Comparison of ENCODE assay signal across 8 cellular contexts in genomic region chr1:30779294-30780071, GRCh38. TPM values are rescaled to one million over a fixed set of nuclear protein-coding genes. Genes with fewer than 3 reads are reported as not detected.
A peak's percentile ranks its signal among the peaks of the same experiment; 100 is the strongest.
DNase-seq lines count a peak whose midpoint lies in the region; ATAC-seq and TF ChIP-seq lines count a peak whose summit lies in the region.

No MANE protein-coding gene starts in this region.

- H2BK12ac ChIP-seq in trophoblast cell (ENCODE audit: low read length), result no peak overlapping the region

- H3K79me1 ChIP-seq in trophoblast cell (ENCODE audit: low read length), result no peaks in the 10 kb centered on the region

- no peak overlapping the region for H3K23ac ChIP-seq in trophoblast cell (ENCODE audit: low read length)

- no peaks in the 10 kb centered on the region for H3K36me3 ChIP-seq in BE2C
- H3K36me3 ChIP-seq in SJSA1, result no peaks in the 10 kb centered on the region
- no peaks in the 10 kb centered on the region for H3K36me3 ChIP-seq in trophoblast cell (ENCODE audit: control insufficient read depth in 1 of 2, insufficient read depth in 2 of 2, low read length in 2 of 2)
- no peaks in the 10 kb centered on the region for H3K36me3 ChIP-seq in upper lobe of left lung

- H4K91ac ChIP-seq in trophoblast cell (ENCODE audit: low read depth, low read length), result no peak overlapping the region

- peak; percentile 76 for DNase-seq in BE2C
- peak; percentile 91 for DNase-seq in GM19240 (ENCODE audit: insufficient read length, low spot score)
- peak; percentile 69 to 87 for DNase-seq in Kasumi-1 (lab: John Stamatoyannopoulos, UW)
- DNase-seq in SJSA1 (ENCODE audit: low read depth in 1 of 2, low spot score in 2 of 2), result peak; percentile 79 to 81
- DNase-seq in activated gamma-delta T cell treated with Interleukin-2 at 50 U/mL for 16 hours, result peak; percentile 95
- DNase-seq in germinal center (ENCODE audit: low spot score), result peak; percentile 85
- DNase-seq in trophoblast cell, result peak; percentile 65 to 85
- peak; percentile 88 to 93 for DNase-seq in upper lobe of left lung

- H2BK120ac ChIP-seq in trophoblast cell (ENCODE audit: insufficient read depth, low read length, poor library complexity), result no peak overlapping the region

- H3K4me3 ChIP-seq in BE2C (ENCODE audit: low read depth, low read length) (no peak overlapping the region), SJSA1 (no peak overlapping the region), trophoblast cell (ENCODE audit: low read depth, low read length) (no peak overlapping the region), upper lobe of left lung (no peak overlapping the region)

- H3K14ac ChIP-seq in trophoblast cell (ENCODE audit: low read length), result no peak overlapping the region

- TF ChIP-seq CTCF in BE2C (IDR thresholded peaks at IDR 0.05; ENCODE audit: low read depth, low read length) (peak; percentile 74), upper lobe of left lung (IDR thresholded peaks at IDR 0.05) (peak; percentile 96 to 99 (median 97))

- TF ChIP-seq POLR2A in upper lobe of left lung (IDR thresholded peaks at IDR 0.05), result no peak

- WGBS in trophoblast cell (ENCODE audit: extremely low coverage, insufficient coverage, insufficient read length), result no CpG with 5 or more reads among the region's 12 CpGs
- WGBS in upper lobe of left lung, 2 donors, result 16 to 17% methylated on average over 10 to 12 of the region's 12 CpGs

- H3K27me3 ChIP-seq in BE2C (no peaks in the 10 kb centered on the region), SJSA1 (replicated peaks) (no peaks in the 10 kb centered on the region), trophoblast cell (ENCODE audit: insufficient read depth, low read length) (no peaks in the 10 kb centered on the region), upper lobe of left lung (no peaks in the 10 kb centered on the region)

- H3K9me3 ChIP-seq in BE2C (no peaks in the 10 kb centered on the region), SJSA1 (replicated peaks) (no peaks in the 10 kb centered on the region), trophoblast cell (ENCODE audit: insufficient read depth, low read depth, low read length) (no peaks in the 10 kb centered on the region), upper lobe of left lung (no peaks in the 10 kb centered on the region)

- no peaks in the 10 kb centered on the region for H3K79me2 ChIP-seq in trophoblast cell (ENCODE audit: control insufficient read depth, insufficient read depth, low read length, poor library complexity)

- H3K4me1 ChIP-seq in BE2C (no peaks in the 10 kb centered on the region; the same call in 1 of the 2 replicates), SJSA1 (replicated peaks) (peaks cover 10% of the 10 kb centered on the region), trophoblast cell (ENCODE audit: control insufficient read depth in 1 of 2, insufficient read depth in 2 of 2, low read length in 2 of 2) (no peaks in the 10 kb centered on the region), upper lobe of left lung (peaks cover 6 to 28% (median 11%) of the 10 kb centered on the region in 4 donors)

- H2BK5ac ChIP-seq in trophoblast cell (ENCODE audit: low read depth, low read length, poor library complexity), result no peak overlapping the region

- peak; percentile 74 to 85 for ATAC-seq in upper lobe of left lung (ENCODE audit: low FRiP score in 2 of 2)

- H2AK5ac ChIP-seq in trophoblast cell (ENCODE audit: low read length), result no peak overlapping the region

- H3K27ac ChIP-seq in SJSA1, result no peak overlapping the region
- no peak overlapping the region for H3K27ac ChIP-seq in trophoblast cell (ENCODE audit: low read depth, low read length)
- H3K27ac ChIP-seq in upper lobe of left lung, result no peak overlapping the region

- no peak overlapping the region for H3K4me2 ChIP-seq in trophoblast cell (ENCODE audit: low read length)

- H4K12ac ChIP-seq in trophoblast cell (ENCODE audit: low read depth, low read length), result no peak overlapping the region

- no peak overlapping the region for H3K4ac ChIP-seq in trophoblast cell (ENCODE audit: low read depth, low read length)

- no peak overlapping the region for H2AFZ ChIP-seq in trophoblast cell (ENCODE audit: insufficient read depth, low read length, poor library complexity)

- H3K18ac ChIP-seq in trophoblast cell (ENCODE audit: low read length), result no peak overlapping the region

- no peak for TF ChIP-seq EP300 in upper lobe of left lung (IDR thresholded peaks at IDR 0.05)

- H3K9ac ChIP-seq in trophoblast cell (ENCODE audit: low read length), result no peak overlapping the region

- no peak overlapping the region for H4K8ac ChIP-seq in trophoblast cell (ENCODE audit: low read depth, low read length)

RNA-seq across cellular contexts. Expression of gene LAPTM5, which starts 21.9 kb away (rescaled TPM):
- polyA plus RNA-seq in BE2C (2012; ENCODE audit: insufficient read depth, insufficient read length, low read depth), result 0.77 TPM
- not detected in 2 replicates for total RNA-seq in SJSA1 (2014; rRNA removed; shearing (Covaris generic))
- polyA plus RNA-seq in trophoblast cell (2013), result 0.30 and 0.33 TPM in 2 replicates
- 100 to 1,000 TPM; 148 to 624 (median 225) TPM for total RNA-seq in upper lobe of left lung

RNA-seq across cellular contexts. Expression of gene MATN1, which starts 56.1 kb away (rescaled TPM):
- polyA plus RNA-seq in BE2C (2012; ENCODE audit: insufficient read depth, insufficient read length, low read depth), result not detected
- total RNA-seq in SJSA1 (2014; rRNA removed; shearing (Covaris generic)), result 0.26 TPM in 1 of 2 replicates, not detected in the other
- polyA plus RNA-seq in trophoblast cell (2013), result 0.04 and 0.10 TPM in 2 replicates
- under 1 TPM in 1 of 6 donors, not detected in 5; 0.15 TPM for total RNA-seq in upper lobe of left lung

Comparison
In these comparisons a context has a peak if more than half of its experiments do, and no peak if none do; other contexts are left out.
1. RNA of gene LAPTM5, which starts 21.9 kb away (total RNA-seq): 148 to 624 TPM in upper lobe of left lung; not detected in SJSA1; every median in the first group is over 100 times any median in the second.
2. Peak in every context shown above with its lines, with median percentiles within 50 percentile points of each other: DNase-seq.